27 cellular contexts compared by ENCODE assay signal in genomic region chr15:73555080-73555479, GRCh38.
"Had no signal": no experiment of that assay in that cellular context is flagged by ENCODE, and none has a peak within 500 bp of the region (broad histone marks: within the 10 kb centered on the region; RNA-seq: fewer than 3 reads in every experiment).

No MANE protein-coding gene starts in this region.

- H3K4me1 ChIP-seq: esophagus squamous epithelium, left lung, prostate gland, right atrium auricular region, sigmoid colon, testis, tibial artery, upper lobe of left lung had no signal

- DNase-seq: dermis blood vessel endothelial cell; effector memory CD4-positive, alpha-beta T cell; erythroblast; esophagus squamous epithelium; foreskin melanocyte; glutamatergic neuron; heart right ventricle; hippocampal formation; left cardiac atrium; left lung; natural killer cell; sigmoid colon; stimulated activated CD4-positive, alpha-beta T cell treated with anti-CD3 and anti-CD28 coated beads, Interleukin-2, amount 100 ng/mL, for 24 hours; stimulated activated CD4-positive, alpha-beta T cell treated with anti-CD3 and anti-CD28 coated beads, Interleukin-4, amount 100 ng/mL, for 24 hours; stimulated activated naive CD8-positive, alpha-beta T cell treated with anti-CD3 and anti-CD28 coated beads, Interleukin-15, Interleukin-2, amounts not matched to agents 100 U/mL and 50 U/mL, for 24 hours; substantia nigra; testis; tibial artery; upper lobe of left lung had no signal

- H3K4me3 Mint-ChIP-seq: natural killer cell; neural crest cell; stimulated activated memory B cell treated with anti-CD40 and anti-IgM and Interleukin-4, amounts not matched to agents 10 μg/mL and 1 μg/mL and 100 μg/mL, for 72 hours had no signal

- H3K27ac Mint-ChIP-seq: natural killer cell; stimulated activated memory B cell treated with anti-CD40 and anti-IgM and Interleukin-4, amounts not matched to agents 10 μg/mL and 1 μg/mL and 100 μg/mL, for 72 hours had no signal

- H3K27ac ChIP-seq: coronary artery, esophagus squamous epithelium, heart right ventricle, left lung, prostate gland, right atrium auricular region, sigmoid colon, testis, tibial artery, upper lobe of left lung had no signal

- H3K27me3 ChIP-seq: esophagus squamous epithelium, heart right ventricle, left lung, right atrium auricular region, sigmoid colon, testis, tibial artery, upper lobe of left lung had no signal

- H3K27me3 Mint-ChIP-seq: stimulated activated memory B cell treated with anti-CD40 and anti-IgM and Interleukin-4, amounts not matched to agents 10 μg/mL and 1 μg/mL and 100 μg/mL, for 72 hours had no signal

- H3K4me1 Mint-ChIP-seq: natural killer cell; neural crest cell; stimulated activated memory B cell treated with anti-CD40 and anti-IgM and Interleukin-4, amounts not matched to agents 10 μg/mL and 1 μg/mL and 100 μg/mL, for 72 hours had no signal

- H3K4me3 ChIP-seq: coronary artery, esophagus squamous epithelium, heart right ventricle, left lung, prostate gland, right atrium auricular region, sigmoid colon, testis, tibial artery, upper lobe of left lung had no signal

- ATAC-seq: left cardiac atrium; left lung; natural killer cell; stimulated activated memory B cell treated with anti-CD40 and anti-IgM and Interleukin-4, amounts not matched to agents 10 μg/mL and 1 μg/mL and 100 μg/mL, for 72 hours; stimulated activated naive CD8-positive, alpha-beta T cell treated with anti-CD3 and anti-CD28 coated beads, Interleukin-15, Interleukin-2, amounts not matched to agents 100 U/mL and 50 U/mL, for 24 hours had no signal

- H3K9me3 Mint-ChIP-seq: natural killer cell; neural crest cell; stimulated activated memory B cell treated with anti-CD40 and anti-IgM and Interleukin-4, amounts not matched to agents 10 μg/mL and 1 μg/mL and 100 μg/mL, for 72 hours had no signal

- FAIRE-seq: endometrium, islet of Langerhans, urothelium cell line had no signal

- H3K36me3 ChIP-seq: prostate gland had no signal

- H3K9me3 ChIP-seq: esophagus squamous epithelium, heart right ventricle, left lung, prostate gland, right atrium auricular region, sigmoid colon, testis, tibial artery, upper lobe of left lung had no signal
